ENCODE assay signal across 8 cellular contexts in genomic region chr19:2543072-2543462, GRCh38.
DNase-seq lines count a peak whose midpoint lies in the region; ATAC-seq and TF ChIP-seq lines count a peak whose summit lies in the region.
"Not testable (repeated sequence)": the region's sequence is repeated elsewhere in the genome, so short reads cannot be mapped to it uniquely, and the experiment has no call there.

No MANE protein-coding gene starts in this region.

- H3K9me3 Mint-ChIP-seq in activated T-cell treated with anti-CD3 and anti-CD28 coated beads, Interleukin-2, amount 50 U/mL, for 4 hours, result not testable (repeated sequence)

- not testable (repeated sequence) for TF ChIP-seq CTCF in DOHH2 (IDR thresholded peaks at IDR 0.05; ENCODE audit: low read depth, low read length, poor library complexity, severe bottlenecking); PC-3 (conservative IDR thresholded peaks at IDR 0.05; ENCODE audit: low read depth, low read length); gastrocnemius medialis (IDR thresholded peaks at IDR 0.05 in 4 of 5, conservative IDR thresholded peaks at IDR 0.05 in 1 of 5); upper lobe of left lung (IDR thresholded peaks at IDR 0.05)

- H3K27ac ChIP-seq in DOHH2 (ENCODE audit: low read depth, low read length), result peak overlapping the region; percentile 57
- peak overlapping the region; percentile 88 for H3K27ac ChIP-seq in PC-3 (ENCODE audit: low read length)
- H3K27ac ChIP-seq in caudate nucleus (ENCODE audit: low read depth, low read length), result peak overlapping the region; percentile 98
- peak overlapping the region; percentile 80 to 84 for H3K27ac ChIP-seq in mucosa of rectum (ENCODE audit: low read depth in 2 of 2, low read length in 2 of 2)
- H3K27ac ChIP-seq in gastrocnemius medialis, result peak overlapping the region; percentile 88 to 94 (median 90)
- H3K27ac ChIP-seq in upper lobe of left lung, result peak overlapping the region; percentile 84 to 94 (median 89)

- not testable (repeated sequence) for H3K27me3 Mint-ChIP-seq in activated T-cell treated with anti-CD3 and anti-CD28 coated beads, Interleukin-2, amount 50 U/mL, for 4 hours (ENCODE audit: low read depth)

- H3K4me1 ChIP-seq in DOHH2 (ENCODE audit: control insufficient read depth, low read length) (peaks cover 46% of the 10 kb centered on the region), PC-3 (ENCODE audit: insufficient read depth, low read length) (peaks cover 47% of the 10 kb centered on the region), mucosa of rectum (ENCODE audit: control insufficient read depth in 2 of 2, insufficient read depth in 2 of 2, low read length in 2 of 2) (peaks cover 26 to 27% of the 10 kb centered on the region in 2 donors), gastrocnemius medialis (peaks cover 59 to 71% of the 10 kb centered on the region in 2 donors), upper lobe of left lung (peaks cover 70 to 79% (median 74%) of the 10 kb centered on the region in 4 donors)

- CTCF ChIA-PET in PC-3 (lab: Charles Lee), result not testable (repeated sequence)

- H3K36me3 Mint-ChIP-seq in activated T-cell treated with anti-CD3 and anti-CD28 coated beads, Interleukin-2, amount 50 U/mL, for 4 hours (ENCODE audit: insufficient read depth), result not testable (repeated sequence)

- 31 to 41% methylated on average over 4 of the region's 4 CpGs for WGBS in upper lobe of left lung, 2 donors

- H3K9ac ChIP-seq in PC-3 (ENCODE audit: low read length) (peak overlapping the region; percentile 50; the same call in 1 of the 2 replicates), mucosa of rectum (ENCODE audit: low read depth in 1 of 2, low read length in 2 of 2) (peak overlapping the region; percentile 14 to 72)

- TF ChIP-seq EP300 in upper lobe of left lung (IDR thresholded peaks at IDR 0.05), result not testable (repeated sequence)

- not testable (repeated sequence) for H3K27me3 ChIP-seq in DOHH2 (ENCODE audit: control insufficient read depth, low read length); PC-3 (ENCODE audit: low read length); mucosa of rectum (ENCODE audit: control insufficient read depth in 2 of 2, insufficient read depth in 2 of 2, low read length in 2 of 2); gastrocnemius medialis; upper lobe of left lung

- H3F3A ChIP-seq in DOHH2 (ENCODE audit: control insufficient read depth, insufficient read depth); PC-3 (ENCODE audit: low read length, unreplicated experiment): not testable (repeated sequence)

- in situ Hi-C loops in gastrocnemius medialis (cut with MboI; ENCODE audit: low sequenced_read_pairs in 4 of 4), result loop anchor here in 3 of 4 donors (5.0 to 10.0 kb wide), 2 partner anchors 66 to 68 kb away; partner anchors contain the start of gene GADD45B (in 3 of the 3)

- peak overlapping the region; percentile 51 for H3K4me2 ChIP-seq in DOHH2 (ENCODE audit: low read length)
- H3K4me2 ChIP-seq in PC-3 (ENCODE audit: low read length), result peak overlapping the region; percentile 76

- not testable (repeated sequence) for H3K36me3 ChIP-seq in DOHH2 (ENCODE audit: control insufficient read depth, low read length); PC-3 (ENCODE audit: low read depth, low read length); mucosa of rectum (ENCODE audit: control insufficient read depth in 2 of 2, insufficient read depth in 2 of 2, low read length in 2 of 2); gastrocnemius medialis; upper lobe of left lung

- H3K4me3 ChIP-seq in DOHH2 (ENCODE audit: low read length) (peak overlapping the region; percentile 33; the same call in 1 of the 2 replicates), PC-3 (ENCODE audit: low read length) (peak overlapping the region; percentile 40; the same call in 1 of the 2 replicates), mucosa of rectum (ENCODE audit: low read length in 2 of 2) (peak overlapping the region; percentile 48 to 50), gastrocnemius medialis (peak overlapping the region in 3 of 4 donors; percentile 22 to 35 (median 31)), upper lobe of left lung (peak overlapping the region in 2 of 4 donors; percentile 15 to 34)

- not testable (repeated sequence) for TF ChIP-seq POLR2A in gastrocnemius medialis (IDR thresholded peaks at IDR 0.05); upper lobe of left lung (IDR thresholded peaks at IDR 0.05)

- POLR2A ChIA-PET in PC-3 (lab: Charles Lee; ENCODE audit: unreplicated experiment), result interaction anchor here (1.2 to 2.6 kb wide), 3 partner anchors 10 to 67 kb away, joined by 3 to 18 read pairs (median 11); partner anchors contain the start of gene GADD45B

- H3K4me1 Mint-ChIP-seq in activated T-cell treated with anti-CD3 and anti-CD28 coated beads, Interleukin-2, amount 50 U/mL, for 4 hours (ENCODE audit: low read depth), result peaks cover 18% of the 10 kb centered on the region

- H3K9me2 ChIP-seq in DOHH2 (replicated peaks; ENCODE audit: control insufficient read depth, low read length); PC-3 (replicated peaks; ENCODE audit: low read length): not testable (repeated sequence)

- H2AFZ ChIP-seq in PC-3 (ENCODE audit: low read length), result not testable (repeated sequence)

- BruUV-seq in PC-3 (replicated peaks; lab: Mats Ljungman, UMichigan), result not testable (repeated sequence)

- intact Hi-C loops in PC-3 (cut with micrococcal nuclease) (loop anchor here (1.0 to 2.0 kb wide), 3 partner anchors 18 to 67 kb away; partner anchors contain the start of gene GADD45B), Right ventricle myocardium superior (cut with DNase I) (loop anchor here (5.0 kb wide), 3 partner anchors 34 to 66 kb away; partner anchors contain the start of gene GADD45B), gastrocnemius medialis (cut with DNase I; ENCODE audit: low total_unique reads) (loop anchor here (1.0 to 5.0 kb wide), 2 partner anchors 36 to 46 kb away; no protein-coding TSS in a partner anchor)

- H4K20me1 ChIP-seq in DOHH2 (ENCODE audit: control insufficient read depth, insufficient read depth, low read depth, low read length); PC-3 (ENCODE audit: low read length): not testable (repeated sequence)

- peak overlapping the region; percentile 73 for H3K4me3 Mint-ChIP-seq in activated T-cell treated with anti-CD3 and anti-CD28 coated beads, Interleukin-2, amount 50 U/mL, for 4 hours

- ATAC-seq in PC-3; activated T-cell treated with anti-CD3 and anti-CD28 coated beads, Interleukin-2, amount 50 U/mL, for 4 hours; Right ventricle myocardium superior (ENCODE audit: poor library complexity); gastrocnemius medialis; upper lobe of left lung (ENCODE audit: low FRiP score in 2 of 2): not testable (repeated sequence)

- H3K9me3 ChIP-seq in DOHH2 (ENCODE audit: control insufficient read depth, insufficient read depth, low read length); PC-3 (ENCODE audit: low read length); mucosa of rectum (ENCODE audit: control insufficient read depth in 2 of 2, low read length in 2 of 2); gastrocnemius medialis; upper lobe of left lung: not testable (repeated sequence)

- not testable (repeated sequence) for H3K79me2 ChIP-seq in DOHH2 (ENCODE audit: control insufficient read depth, low read length)
- peaks cover 21% of the 10 kb centered on the region for H3K79me2 ChIP-seq in PC-3 (ENCODE audit: low read length)

- DNase-seq in PC-3; activated T-cell treated with anti-CD3 and anti-CD28 coated beads, Interleukin-2, amount 50 U/mL, for 4 hours; caudate nucleus (lab: John Stamatoyannopoulos, UW); gastrocnemius medialis; upper lobe of left lung: not testable (repeated sequence)
- DNase-seq in Right ventricle myocardium superior, result peak; percentile 39
